ENCODE assay signal across 1 cellular context in genomic region chr17:42277342-42277712, GRCh38.
TF ChIP-seq lines count a peak whose summit lies in the region.

No MANE protein-coding gene starts in this region.

TF ChIP-seq in liver, 16 proteins besides CTCF, POLR2A, EP300 and RAD21 (continued from another document):
- TF ChIP-seq REST (IDR thresholded peaks at IDR 0.05) (no peak), MAX (IDR thresholded peaks at IDR 0.05) (no peak)
